Comparison of ENCODE assay signal across 24 cellular contexts in genomic region chr14:106737025-106737424, GRCh38.
"Had no signal": no experiment of that assay in that cellular context is flagged by ENCODE, and none has a peak within 500 bp of the region (broad histone marks: within the 10 kb centered on the region; RNA-seq: fewer than 3 reads in every experiment).

No MANE protein-coding gene starts in this region.

- H3K4me1 ChIP-seq: body of pancreas, heart right ventricle, right lobe of liver, upper lobe of left lung had no signal

- H3K4me3 Mint-ChIP-seq: activated naive CD8-positive, alpha-beta T cell treated with anti-CD3 and anti-CD28 coated beads, Interleukin-2, amount 50 U/mL, for 24 hours; dendritic cell treated with granulocyte-macrophage colony-stimulating factor and Interleukin-4, amounts not matched to agents 40 ng/mL and 50 ng/mL, for 4 days; WTC11 had no signal

- H3K9me3 ChIP-seq: body of pancreas, heart right ventricle, right lobe of liver, upper lobe of left lung had no signal

- H3K27me3 ChIP-seq: body of pancreas, heart right ventricle, right lobe of liver, upper lobe of left lung had no signal

- H3K36me3 Mint-ChIP-seq: WTC11 had no signal

- H3K4me1 Mint-ChIP-seq: activated naive CD8-positive, alpha-beta T cell treated with anti-CD3 and anti-CD28 coated beads, Interleukin-2, amount 50 U/mL, for 24 hours; WTC11 had no signal

- H3K9me3 Mint-ChIP-seq: activated naive CD8-positive, alpha-beta T cell treated with anti-CD3 and anti-CD28 coated beads, Interleukin-2, amount 50 U/mL, for 24 hours; activated T-helper 2 cell treated with anti-CD3 and anti-CD28 coated beads, Interferon-gamma antibody, Interleukin-2, Interleukin-4, amounts not matched to agents 10 μg/mL and 5 μg/mL and 100 μg/mL, durations not matched to agents 14 hours and 24 hours and 36 hours; dendritic cell treated with granulocyte-macrophage colony-stimulating factor and Interleukin-4, amounts not matched to agents 40 ng/mL and 50 ng/mL, for 4 days; WTC11 had no signal

- H3K27ac Mint-ChIP-seq: activated naive CD8-positive, alpha-beta T cell treated with anti-CD3 and anti-CD28 coated beads, Interleukin-2, amount 50 U/mL, for 24 hours; activated T-helper 2 cell treated with anti-CD3 and anti-CD28 coated beads, Interferon-gamma antibody, Interleukin-2, Interleukin-4, amounts not matched to agents 10 μg/mL and 5 μg/mL and 100 μg/mL, durations not matched to agents 14 hours and 24 hours and 36 hours; dendritic cell treated with granulocyte-macrophage colony-stimulating factor and Interleukin-4, amounts not matched to agents 40 ng/mL and 50 ng/mL, for 4 days; WTC11 had no signal

- DNase-seq: activated CD4-positive, alpha-beta T cell treated with anti-CD3 and anti-CD28 coated beads, Interleukin-2, amount 50 U/mL, for 48 hours; activated naive CD4-positive, alpha-beta T cell treated with anti-CD3 and anti-CD28 coated beads, Interleukin-2, amount 50 U/mL, for 16 hours; activated naive CD8-positive, alpha-beta T cell treated with anti-CD3 and anti-CD28 coated beads, Interleukin-2, amount 50 U/mL, for 24 hours; body of pancreas; effector CD4-positive, alpha-beta T cell; erythroblast; foreskin fibroblast; heart right ventricle; islet precursor cell; left cardiac atrium; midbrain; nucleus accumbens; right lobe of liver; SIG-M5; stimulated activated CD4-positive, alpha-beta T cell treated with anti-CD3 and anti-CD28 coated beads, Interleukin-1b, Interleukin-23, amount 100 ng/mL, for 48 hours; stimulated activated naive CD4-positive, alpha-beta T cell; T-helper 1 cell; T-helper 9 cell; upper lobe of left lung had no signal

- H3K4me3 ChIP-seq: body of pancreas, right lobe of liver, skin epidermis, upper lobe of left lung had no signal

- ATAC-seq: activated naive CD8-positive, alpha-beta T cell treated with anti-CD3 and anti-CD28 coated beads, Interleukin-2, amount 50 U/mL, for 24 hours; body of pancreas; heart right ventricle; left cardiac atrium; right lobe of liver; SK-N-SH treated with all-trans-retinoic acid at 6 μM for 48 hours; WTC11 had no signal

- H3K27me3 Mint-ChIP-seq: activated naive CD8-positive, alpha-beta T cell treated with anti-CD3 and anti-CD28 coated beads, Interleukin-2, amount 50 U/mL, for 24 hours; dendritic cell treated with granulocyte-macrophage colony-stimulating factor and Interleukin-4, amounts not matched to agents 40 ng/mL and 50 ng/mL, for 4 days had no signal

- H3K36me3 ChIP-seq: heart right ventricle, right lobe of liver, upper lobe of left lung had no signal

- H3K27ac ChIP-seq: body of pancreas, right lobe of liver, skin epidermis, upper lobe of left lung had no signal
